In the genomic region with DNA sequence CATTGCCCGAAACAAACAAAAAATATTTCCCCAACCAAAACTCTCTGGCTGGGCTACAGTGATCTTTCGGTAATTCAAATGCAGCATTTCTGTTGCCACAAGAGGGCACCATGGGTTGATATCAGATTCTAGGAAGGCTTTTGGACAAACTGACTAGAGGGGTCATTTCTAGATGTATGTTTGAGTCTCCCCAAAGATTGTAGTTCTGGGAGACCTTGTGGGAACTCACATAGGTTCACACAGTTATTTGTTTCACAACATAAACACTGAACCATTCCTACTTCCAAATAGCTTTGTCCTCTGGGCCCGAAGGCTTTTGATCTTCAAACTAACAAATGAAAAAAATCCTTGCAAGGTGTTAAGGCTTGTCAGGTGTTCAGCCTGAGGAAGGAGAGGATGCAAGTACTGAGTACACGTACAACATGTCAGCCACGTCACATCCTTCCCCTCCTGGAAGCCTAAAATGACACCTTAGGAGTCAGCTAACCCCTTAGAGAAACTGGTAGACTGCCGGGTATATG, we compare ENCODE assay signal across 8 cellular contexts. TPM values are rescaled to one million over a fixed set of nuclear protein-coding genes. Genes with fewer than 3 reads are reported as not detected.
A peak's percentile ranks its signal among the peaks of the same experiment; 100 is the strongest.
DNase-seq lines count a peak whose midpoint lies in the region; ATAC-seq, FAIRE-seq and TF ChIP-seq lines count a peak whose summit lies in the region.

No MANE protein-coding gene starts in this region.

- no peak overlapping the region for H3K4me3 Mint-ChIP-seq in HFFc6

- ATAC-seq in Right ventricle myocardium superior (ENCODE audit: poor library complexity): peak; percentile 61

- no peak overlapping the region for H3K27ac Mint-ChIP-seq in HFFc6

- TF ChIP-seq CTCF in HFFc6 (IDR thresholded peaks at IDR 0.05): peak; percentile 85

- H3K4me1 Mint-ChIP-seq in HFFc6 (ENCODE audit: low read depth): peaks cover 2% of the 10 kb centered on the region

- DNase-seq in HFFc6 (peak; percentile 27), OCI-M1 (lab: John Stamatoyannopoulos, UW) (peak; percentile 91), Right ventricle myocardium superior (no peak), putamen (ENCODE audit: low spot score) (peak; percentile 30), UCSD-AML1 (lab: John Stamatoyannopoulos, UW; ENCODE audit: unreplicated experiment) (no peak), DMS79 (lab: John Stamatoyannopoulos, UW) (no peak)
- peak; percentile 54 for DNase-seq in activated naive CD4-positive, alpha-beta T cell treated with anti-CD3 and anti-CD28 coated beads, Interleukin-2, amount 50 U/mL, for 16 hours

- intact Hi-C loops in Right ventricle myocardium superior (cut with DNase I): loop anchor here (5.0 kb wide), 1 partner anchor 68 kb away; no protein-coding TSS in a partner anchor

- no peaks in the 10 kb centered on the region for H3K9me3 Mint-ChIP-seq in HFFc6

- H3K27me3 Mint-ChIP-seq in HFFc6 (ENCODE audit: insufficient read depth): peaks cover 22% of the 10 kb centered on the region

- peak; percentile 27 for FAIRE-seq in G401.6 (lab: Jason Lieb, UNC)

- H3K36me3 Mint-ChIP-seq in HFFc6 (ENCODE audit: low read depth): no peaks in the 10 kb centered on the region

RNA-seq across cellular contexts. Expression of gene IL15RA, which starts 37.0 kb away (rescaled TPM):
- total RNA-seq in HFFc6 (2021; fragmentation: NEBNext Ultra II Directional; extraction: Animal tissue kit (Norgen Biotek cat#: 25700)): 1 to 10 TPM; 1.5 to 3.2 (median 1.9) TPM
- 8.2 TPM for total RNA-seq in Right ventricle myocardium superior

RNA-seq across cellular contexts. Expression of gene IL2RA, which starts 47.9 kb away (rescaled TPM):
- total RNA-seq in HFFc6 (2021; fragmentation: NEBNext Ultra II Directional; extraction: Animal tissue kit (Norgen Biotek cat#: 25700)): not detected
- total RNA-seq in Right ventricle myocardium superior: 2.3 TPM

Comparison
In these comparisons a context has a peak if more than half of its experiments do, and no peak if none do; other contexts are left out.
1. DNase-seq: peak in HFFc6 (single experiment), OCI-M1 (single experiment), activated naive CD4-positive, alpha-beta T cell treated with anti-CD3 and anti-CD28 coated beads, Interleukin-2, amount 50 U/mL, for 16 hours (single experiment) and putamen (single experiment); none in Right ventricle myocardium superior (single experiment), UCSD-AML1 (single experiment) and DMS79 (single experiment).